ENCODE assay signal across 16 cellular contexts in the genomic region with DNA sequence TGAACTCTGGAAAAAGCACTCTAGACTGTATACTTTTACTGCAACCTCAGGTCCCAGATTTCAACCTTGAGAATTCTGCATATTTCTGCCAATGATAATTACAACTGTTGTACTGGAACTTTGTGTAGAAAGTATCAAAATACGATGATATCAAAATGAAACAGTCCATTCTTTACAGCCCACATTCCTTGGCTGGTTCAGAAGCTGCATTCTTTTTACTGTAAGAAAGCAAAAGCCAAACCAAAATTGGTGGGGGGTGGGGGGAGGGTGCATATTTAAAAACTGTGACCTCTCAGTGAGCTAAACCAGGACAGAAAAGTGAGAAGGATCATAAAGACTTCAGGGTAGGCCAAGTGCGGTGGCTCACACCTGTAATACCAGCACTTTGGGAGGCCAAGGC.
"Had no signal": no experiment of that assay in that cellular context is flagged by ENCODE, and none has a peak within 500 bp of the region (broad histone marks: within the 10 kb centered on the region; RNA-seq: fewer than 3 reads in every experiment).

No MANE protein-coding gene starts in this region.

- H2AFZ ChIP-seq: hepatocyte had no signal

- H3K4me1 ChIP-seq: colonic mucosa, gastrocnemius medialis had no signal

- H3K27me3 ChIP-seq: colonic mucosa, gastrocnemius medialis, hepatocyte, ovary had no signal

- H3K27me3 Mint-ChIP-seq: activated T-helper 17 cell treated with anti-CD3 and anti-CD28 coated beads, Interleukin-2, amount 50 U/mL, for 72 hours; T-cell had no signal

- H3K27ac Mint-ChIP-seq: T-cell had no signal

- H3K36me3 ChIP-seq: colonic mucosa, gastrocnemius medialis, ovary, WERI-Rb-1 had no signal

- H3K27ac ChIP-seq: colonic mucosa, gastrocnemius medialis, hepatocyte, ovary, WERI-Rb-1 had no signal

- H3K4me2 ChIP-seq: hepatocyte had no signal

- H3K79me2 ChIP-seq: hepatocyte had no signal

- ATAC-seq: activated naive CD4-positive, alpha-beta T cell treated with anti-CD3 and anti-CD28 coated beads, Interleukin-2, amount 50 U/mL, for 72 hours; activated T-helper 17 cell treated with anti-CD3 and anti-CD28 coated beads, Interleukin-2, amount 50 U/mL, for 72 hours; gastrocnemius medialis; T-cell had no signal

- H3K9me3 Mint-ChIP-seq: activated T-helper 17 cell treated with anti-CD3 and anti-CD28 coated beads, Interleukin-2, amount 50 U/mL, for 72 hours had no signal

- H3K4me3 ChIP-seq: colonic mucosa, gastrocnemius medialis, hepatocyte, ovary had no signal

- H3K4me3 Mint-ChIP-seq: neural crest cell, T-cell had no signal

- H3K4me1 Mint-ChIP-seq: neural crest cell had no signal

- H3K9me3 ChIP-seq: colonic mucosa, gastrocnemius medialis, ovary had no signal

- DNase-seq: activated CD4-positive, alpha-beta T cell treated with anti-CD3 and anti-CD28 coated beads for 48 hours; anterior cingulate cortex; colonic mucosa; effector CD4-positive, alpha-beta T cell; gastrocnemius medialis; kidney glomerular epithelial cell; ovary; stimulated activated CD4-positive, alpha-beta T cell treated with anti-CD3 and anti-CD28 coated beads, Interleukin-4, amount 100 ng/mL, for 1 hour; stimulated activated CD8-positive, alpha-beta memory T cell treated with anti-CD3 and anti-CD28 coated beads, Interleukin-4, amount 100 ng/mL, for 48 hours; T-cell; T1000; WERI-Rb-1 had no signal
